28 cellular contexts compared by ENCODE assay signal in the genomic region with DNA sequence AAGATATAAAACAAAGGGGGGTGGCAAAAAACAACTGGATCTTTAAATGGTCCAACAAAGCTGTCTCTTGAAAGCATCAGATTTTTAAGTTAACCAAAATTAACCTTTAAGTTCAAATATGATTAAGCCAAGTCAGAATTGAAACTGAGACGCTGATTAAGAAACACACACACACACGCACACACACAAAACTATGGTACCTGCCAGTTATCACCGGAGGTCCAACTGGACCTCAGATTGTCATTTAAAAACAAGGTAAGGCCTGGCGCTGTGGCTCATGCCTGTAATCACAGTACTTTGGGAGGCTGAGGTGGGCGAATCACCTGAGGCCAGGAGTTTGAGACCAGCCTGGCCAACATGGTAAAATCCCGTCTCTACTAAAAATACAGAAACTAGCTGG. TPM values are rescaled to one million over a fixed set of nuclear protein-coding genes. Genes with fewer than 3 reads are reported as not detected.
DNase-seq lines count a peak whose midpoint lies in the region; ATAC-seq and TF ChIP-seq lines count a peak whose summit lies in the region.
"Had no signal": no experiment of that assay in that cellular context is flagged by ENCODE, and none has a peak within 500 bp of the region (broad histone marks: within the 10 kb centered on the region; RNA-seq: fewer than 3 reads in every experiment).

No MANE protein-coding gene starts in this region.

- H3K36me3 ChIP-seq in PC-9 (ENCODE audit: low read depth) (peaks cover 17% of the 10 kb centered on the region; the same call in 1 of the 2 replicates), Peyer's patch (peaks cover 0 to 13% (median 0%) of the 10 kb centered on the region in 3 donors)
- H3K36me3 ChIP-seq: ovary had no signal

- H3K9me3 ChIP-seq in PC-9 (ENCODE audit: insufficient read depth, low read depth): no peaks in the 10 kb centered on the region
- H3K9me3 ChIP-seq in Peyer's patch: no peaks in the 10 kb centered on the region
- H3K9me3 ChIP-seq: BLaER1, body of pancreas, ovary, right atrium auricular region, SK-N-SH, upper lobe of left lung had no signal

- H3K4me2 ChIP-seq in PC-9: no peak overlapping the region
- H3K4me2 ChIP-seq: BLaER1, SK-N-SH had no signal

- peak overlapping the region in 1 of 2 donors; percentile 82 for H3K27ac Mint-ChIP-seq in activated naive CD4-positive, alpha-beta T cell treated with anti-CD3 and anti-CD28 coated beads, Interleukin-2, amount 50 U/mL, for 72 hours
- H3K27ac Mint-ChIP-seq in activated naive CD4-positive, alpha-beta T cell treated with anti-CD3 and anti-CD28 coated beads, Interleukin-2, amount 10 ng/mL, durations not matched to agents 7 days and 5 days: no peak overlapping the region
- peak overlapping the region; percentile 46 to 60 for H3K27ac Mint-ChIP-seq in effector memory CD8-positive, alpha-beta T cell
- H3K27ac Mint-ChIP-seq in stimulated activated effector memory CD8-positive, alpha-beta T cell treated with anti-CD3 and anti-CD28 coated beads, Interleukin-12 subunit alpha, Interleukin-12 subunit beta, amount 100 ng/mL, for 72 hours: peak overlapping the region; percentile 69

- ATAC-seq in activated naive CD4-positive, alpha-beta T cell treated with anti-CD3 and anti-CD28 coated beads, Interleukin-2, amount 50 U/mL, for 72 hours: peak; percentile 32 to 66
- ATAC-seq in effector memory CD8-positive, alpha-beta T cell (replicated peaks): no peak
- ATAC-seq in stimulated activated effector memory CD8-positive, alpha-beta T cell treated with anti-CD3 and anti-CD28 coated beads, Interleukin-12 subunit alpha, Interleukin-12 subunit beta, amount 100 ng/mL, for 72 hours: peak; percentile 44
- ATAC-seq: body of pancreas; naive thymus-derived CD8-positive, alpha-beta T cell had no signal

- H3K4me3 Mint-ChIP-seq in activated naive CD4-positive, alpha-beta T cell treated with anti-CD3 and anti-CD28 coated beads, Interleukin-2, amount 10 ng/mL, durations not matched to agents 7 days and 5 days: no peak overlapping the region
- H3K4me3 Mint-ChIP-seq in effector memory CD8-positive, alpha-beta T cell: peak overlapping the region in 1 of 2 donors; percentile 27
- H3K4me3 Mint-ChIP-seq in stimulated activated effector memory CD8-positive, alpha-beta T cell treated with anti-CD3 and anti-CD28 coated beads, Interleukin-12 subunit alpha, Interleukin-12 subunit beta, amount 100 ng/mL, for 72 hours: no peak overlapping the region
- H3K4me3 Mint-ChIP-seq: naive thymus-derived CD8-positive, alpha-beta T cell had no signal

- POLR2A ChIA-PET in PC-9 (lab: Charles Lee; ENCODE audit: unreplicated experiment): no interaction called here

- no TSS peak for BruUV-seq in PC-9 (replicated peaks; lab: Mats Ljungman, UMichigan)

- H2AFZ ChIP-seq in PC-9: no peak overlapping the region

- intact Hi-C loops in PC-9 (cut with micrococcal nuclease; ENCODE audit: unreplicated experiment): no loop called here

- H3K27me3 Mint-ChIP-seq in activated naive CD4-positive, alpha-beta T cell treated with anti-CD3 and anti-CD28 coated beads, Interleukin-2, amount 10 ng/mL, durations not matched to agents 7 days and 5 days: no peaks in the 10 kb centered on the region
- H3K27me3 Mint-ChIP-seq in effector memory CD8-positive, alpha-beta T cell: no peaks in the 10 kb centered on the region
- H3K27me3 Mint-ChIP-seq: naive thymus-derived CD8-positive, alpha-beta T cell had no signal

- peaks cover 80% of the 10 kb centered on the region for H4K20me1 ChIP-seq in PC-9 (ENCODE audit: insufficient read depth)

- H3K9me2 ChIP-seq in PC-9 (ENCODE audit: insufficient read depth): no peaks in the 10 kb centered on the region
- H3K9me2 ChIP-seq: SK-N-SH had no signal

- peak overlapping the region; percentile 41; the same call in 1 of the 2 replicates for H3K27ac ChIP-seq in PC-9
- H3K27ac ChIP-seq in Peyer's patch: no peak overlapping the region
- H3K27ac ChIP-seq: BLaER1, epithelial cell of prostate, ovary, right atrium auricular region, upper lobe of left lung had no signal

- no peaks in the 10 kb centered on the region for H3K27me3 ChIP-seq in PC-9 (ENCODE audit: insufficient read depth, low read depth)
- H3K27me3 ChIP-seq in Peyer's patch: no peaks in the 10 kb centered on the region
- H3K27me3 ChIP-seq: BLaER1, body of pancreas, ovary, right atrium auricular region, upper lobe of left lung had no signal

- no peak for TF ChIP-seq POLR2A in Peyer's patch (IDR thresholded peaks at IDR 0.05)

- no peak overlapping the region for H3K4me3 ChIP-seq in PC-9
- H3K4me3 ChIP-seq in Peyer's patch: no peak overlapping the region
- H3K4me3 ChIP-seq: BLaER1, body of pancreas, ovary, right atrium auricular region, upper lobe of left lung had no signal

- TF ChIP-seq CTCF in PC-9 (conservative IDR thresholded peaks at IDR 0.05) (no peak), Peyer's patch (IDR thresholded peaks at IDR 0.05) (no peak)

- H3K79me2 ChIP-seq in PC-9 (ENCODE audit: low read depth): peaks cover 94% of the 10 kb centered on the region

- H3F3A ChIP-seq in PC-9 (ENCODE audit: insufficient read depth, low read depth): peaks cover 50% of the 10 kb centered on the region

- H3K36me3 Mint-ChIP-seq in activated naive CD4-positive, alpha-beta T cell treated with anti-CD3 and anti-CD28 coated beads, Interleukin-2, amount 50 U/mL, for 72 hours: peaks cover 0 to 9% of the 10 kb centered on the region in 2 donors
- peaks cover 14% of the 10 kb centered on the region for H3K36me3 Mint-ChIP-seq in activated naive CD4-positive, alpha-beta T cell treated with anti-CD3 and anti-CD28 coated beads, Interleukin-2, amount 10 ng/mL, durations not matched to agents 7 days and 5 days
- peaks cover 64% of the 10 kb centered on the region for H3K36me3 Mint-ChIP-seq in effector memory CD8-positive, alpha-beta T cell (ENCODE audit: insufficient read depth)
- peaks cover 87% of the 10 kb centered on the region for H3K36me3 Mint-ChIP-seq in stimulated activated effector memory CD8-positive, alpha-beta T cell treated with anti-CD3 and anti-CD28 coated beads, Interleukin-12 subunit alpha, Interleukin-12 subunit beta, amount 100 ng/mL, for 72 hours

- no peaks in the 10 kb centered on the region for H3K9me3 Mint-ChIP-seq in activated naive CD4-positive, alpha-beta T cell treated with anti-CD3 and anti-CD28 coated beads, Interleukin-2, amount 50 U/mL, for 72 hours
- H3K9me3 Mint-ChIP-seq in activated naive CD4-positive, alpha-beta T cell treated with anti-CD3 and anti-CD28 coated beads, Interleukin-2, amount 10 ng/mL, durations not matched to agents 7 days and 5 days: no peaks in the 10 kb centered on the region
- no peaks in the 10 kb centered on the region for H3K9me3 Mint-ChIP-seq in effector memory CD8-positive, alpha-beta T cell
- no peaks in the 10 kb centered on the region for H3K9me3 Mint-ChIP-seq in stimulated activated effector memory CD8-positive, alpha-beta T cell treated with anti-CD3 and anti-CD28 coated beads, Interleukin-12 subunit alpha, Interleukin-12 subunit beta, amount 100 ng/mL, for 72 hours
- H3K9me3 Mint-ChIP-seq: naive thymus-derived CD8-positive, alpha-beta T cell had no signal

- CTCF ChIA-PET in activated naive CD4-positive, alpha-beta T cell treated with anti-CD3 and anti-CD28 coated beads, Interleukin-2, amount 10 ng/mL, durations not matched to agents 7 days and 5 days (lab: Charles Lee): interaction anchor here (0.7 to 1.0 kb wide), 2 partner anchors 9 to 417 kb away, joined by 3 read pairs; no protein-coding TSS in a partner anchor
- CTCF ChIA-PET in PC-9 (lab: Charles Lee): interaction anchor here (0.6 kb wide), 1 partner anchor 68 kb away, joined by 3 read pairs; no protein-coding TSS in a partner anchor

- H3K4me1 Mint-ChIP-seq in activated naive CD4-positive, alpha-beta T cell treated with anti-CD3 and anti-CD28 coated beads, Interleukin-2, amount 10 ng/mL, durations not matched to agents 7 days and 5 days: peaks cover 4% of the 10 kb centered on the region
- peaks cover 16 to 33% of the 10 kb centered on the region in 2 donors for H3K4me1 Mint-ChIP-seq in effector memory CD8-positive, alpha-beta T cell (ENCODE audit: low read depth in 2 of 2)
- peaks cover 17% of the 10 kb centered on the region for H3K4me1 Mint-ChIP-seq in stimulated activated effector memory CD8-positive, alpha-beta T cell treated with anti-CD3 and anti-CD28 coated beads, Interleukin-12 subunit alpha, Interleukin-12 subunit beta, amount 100 ng/mL, for 72 hours

- peaks cover 27% of the 10 kb centered on the region for H3K4me1 ChIP-seq in PC-9 (replicated peaks; ENCODE audit: insufficient read depth)
- H3K4me1 ChIP-seq in Peyer's patch: peaks cover 0 to 11% (median 0%) of the 10 kb centered on the region in 4 donors

- no peak for DNase-seq in activated naive CD4-positive, alpha-beta T cell treated with anti-CD3 and anti-CD28 coated beads, Interleukin-2, amount 50 U/mL, for 72 hours (ENCODE audit: low spot score in 2 of 2)
- DNase-seq in activated naive CD4-positive, alpha-beta T cell treated with anti-CD3 and anti-CD28 coated beads, Interleukin-2, amount 10 ng/mL, durations not matched to agents 7 days and 5 days: no peak
- DNase-seq in PC-9 (no peak), iPS-NIHi11 (ENCODE audit: low spot score) (no peak), Peyer's patch (no peak), globus pallidus (ENCODE audit: low spot score) (no peak)
- DNase-seq in effector memory CD8-positive, alpha-beta T cell: no peak
- DNase-seq in stimulated activated effector memory CD8-positive, alpha-beta T cell treated with anti-CD3 and anti-CD28 coated beads, Interleukin-12 subunit alpha, Interleukin-12 subunit beta, amount 100 ng/mL, for 72 hours (ENCODE audit: low spot score in 2 of 2): no peak
- DNase-seq: ACHN; activated CD4-positive, alpha-beta T cell treated with anti-CD3 and anti-CD28 coated beads for 48 hours; activated CD8-positive, alpha-beta memory T cell treated with anti-CD3 and anti-CD28 coated beads, Interleukin-2, amount 50 U/mL, for 4 hours; activated effector memory CD4-positive, alpha-beta T cell treated with anti-CD3 and anti-CD28 coated beads, Interleukin-2, amount 50 U/mL, for 16 hours; body of pancreas; DMS79; GDM1; Kasumi-1; naive thymus-derived CD8-positive, alpha-beta T cell; NCI-H146; NCI-H2107; NCI-H446 treated with DMSO at 0.1 percent for 48 hours; OCI-M1; ovary; SK-N-SH; upper lobe of left lung had no signal

RNA-seq across cellular contexts. Expression of a gene that starts 10.4 kb away (rescaled TPM):
- 10 to 100 TPM; 51.7 to 75.5 TPM for total RNA-seq in activated naive CD4-positive, alpha-beta T cell treated with anti-CD3 and anti-CD28 coated beads, Interleukin-2, amount 50 U/mL, for 72 hours
- total RNA-seq in PC-9 (2021): 132 and 182 TPM in 2 replicates
- 100 to 1,000 TPM in 1 of 4 donors, 10 to 100 TPM in 3; 35.4 to 128 (median 82.9) TPM for total RNA-seq in Peyer's patch

RNA-seq across cellular contexts. Expression of a gene that starts 30.7 kb away (rescaled TPM):
- 10 to 100 TPM; 19.0 to 28.7 TPM for total RNA-seq in activated naive CD4-positive, alpha-beta T cell treated with anti-CD3 and anti-CD28 coated beads, Interleukin-2, amount 50 U/mL, for 72 hours
- total RNA-seq in PC-9 (2021) (14.3 and 16.6 TPM in 2 replicates), Peyer's patch (10 to 100 TPM; 16.5 to 25.9 (median 22.2) TPM)

RNA-seq across cellular contexts. Expression of a gene that starts 42.6 kb away (rescaled TPM):
- under 1 TPM; 0.04 to 0.05 TPM for total RNA-seq in activated naive CD4-positive, alpha-beta T cell treated with anti-CD3 and anti-CD28 coated beads, Interleukin-2, amount 50 U/mL, for 72 hours
- total RNA-seq in PC-9 (2021) (0.10 and 0.22 TPM in 2 replicates), Peyer's patch (under 1 TPM in 2 of 4 donors, not detected in 2; 0.13 to 0.35 TPM)
- total RNA-seq: H1 had no signal
